10 cellular contexts compared by ENCODE assay signal in genomic region chr17:4509402-4509801, GRCh38. TPM values are rescaled to one million over a fixed set of nuclear protein-coding genes. Genes with fewer than 3 reads are reported as not detected.
DNase-seq lines count a peak whose midpoint lies in the region; ATAC-seq and TF ChIP-seq lines count a peak whose summit lies in the region.
"Had no signal": no experiment of that assay in that cellular context is flagged by ENCODE, and none has a peak within 500 bp of the region (broad histone marks: within the 10 kb centered on the region; RNA-seq: fewer than 3 reads in every experiment).

No MANE protein-coding gene starts in this region.

- H3K36me3 Mint-ChIP-seq in activated T-cell treated with anti-CD3 and anti-CD28 coated beads, Interleukin-2, amount 50 U/mL, for 72 hours (ENCODE audit: insufficient read depth in 2 of 2): no peaks in the 10 kb centered on the region
- no peaks in the 10 kb centered on the region for H3K36me3 Mint-ChIP-seq in activated naive CD4-positive, alpha-beta T cell treated with anti-CD3 and anti-CD28 coated beads, Interleukin-2, amount 50 U/mL, for 72 hours

- H3K36me3 ChIP-seq in liver (ENCODE audit: control insufficient read depth in 4 of 4, insufficient read depth in 3 of 4, low read depth in 1 of 4, low read length in 3 of 4): no peaks in the 10 kb centered on the region
- H3K36me3 ChIP-seq in upper lobe of left lung: no peaks in the 10 kb centered on the region

- no peak overlapping the region for H3K4me3 Mint-ChIP-seq in activated T-cell treated with anti-CD3 and anti-CD28 coated beads, Interleukin-2, amount 50 U/mL, for 72 hours

- H3K9me3 ChIP-seq in liver (ENCODE audit: control insufficient read depth in 4 of 4, low read length in 3 of 4) (no peaks in the 10 kb centered on the region), upper lobe of left lung (no peaks in the 10 kb centered on the region)

- DNase-seq in activated T-cell treated with anti-CD3 and anti-CD28 coated beads, Interleukin-2, amount 50 U/mL, for 72 hours: peak; percentile 49 to 50
- no peak for DNase-seq in activated T-cell treated with anti-CD3 and anti-CD28 coated beads, Interleukin-2, amount 50 U/mL, for 1 hour
- no peak for DNase-seq in activated naive CD4-positive, alpha-beta T cell treated with anti-CD3 and anti-CD28 coated beads, Interleukin-2, amount 50 U/mL, for 72 hours (ENCODE audit: low spot score in 2 of 2)
- DNase-seq in upper lobe of left lung (peak; percentile 64), NCI-H748 (lab: John Stamatoyannopoulos, UW; ENCODE audit: unreplicated experiment) (no peak), RKO (ENCODE audit: low spot score) (no peak)
- DNase-seq: SW 1271 had no signal

- no peak overlapping the region for H3K9ac ChIP-seq in liver (ENCODE audit: low read depth in 1 of 2, low read length in 2 of 2)

- peaks cover 23% of the 10 kb centered on the region for H3K4me1 Mint-ChIP-seq in activated T-cell treated with anti-CD3 and anti-CD28 coated beads, Interleukin-2, amount 50 U/mL, for 72 hours (ENCODE audit: low read depth)

- H3K27me3 ChIP-seq in liver (ENCODE audit: control insufficient read depth in 4 of 4, insufficient read depth in 4 of 4, low read length in 3 of 4) (no peaks in the 10 kb centered on the region), upper lobe of left lung (no peaks in the 10 kb centered on the region)

- no peaks in the 10 kb centered on the region for H3K27me3 Mint-ChIP-seq in activated T-cell treated with anti-CD3 and anti-CD28 coated beads, Interleukin-2, amount 50 U/mL, for 72 hours (ENCODE audit: low read depth)

- H3K4me1 ChIP-seq in liver (ENCODE audit: control insufficient read depth in 4 of 4, insufficient read depth in 4 of 4, low read length in 3 of 4): peaks cover 0 to 12% (median 3%) of the 10 kb centered on the region in 4 donors
- peaks cover 92 to 99% (median 95%) of the 10 kb centered on the region in 4 donors for H3K4me1 ChIP-seq in upper lobe of left lung

- peak; percentile 73 to 76 for ATAC-seq in activated T-cell treated with anti-CD3 and anti-CD28 coated beads, Interleukin-2, amount 50 U/mL, for 72 hours (replicated peaks in 1 of 2)
- ATAC-seq in activated naive CD4-positive, alpha-beta T cell treated with anti-CD3 and anti-CD28 coated beads, Interleukin-2, amount 50 U/mL, for 72 hours: peak; percentile 73 to 77
- no peak for ATAC-seq in upper lobe of left lung (ENCODE audit: low FRiP score in 2 of 2)
- no peak for ATAC-seq in HG02885 (IDR thresholded peaks at IDR 0.05; ENCODE audit: poor library complexity, unreplicated experiment)

- H3K27ac ChIP-seq in liver (ENCODE audit: low read depth in 1 of 2, low read length in 2 of 2): peak overlapping the region; percentile 66 to 72
- H3K27ac ChIP-seq in upper lobe of left lung: peak overlapping the region; percentile 68 to 91 (median 80)

- WGBS in liver: 69% methylated on average over 8 of the region's 8 CpGs
- WGBS in upper lobe of left lung, 2 donors: 25 to 39% methylated on average over 4 to 8 of the region's 8 CpGs

- TF ChIP-seq CTCF in liver (IDR thresholded peaks at IDR 0.05; ENCODE audit: low read depth, low read length, missing input control) (no peak), upper lobe of left lung (IDR thresholded peaks at IDR 0.05) (peak in 3 of 6 experiments; percentile 20 to 50 (median 32))

- H3K9me3 Mint-ChIP-seq in activated T-cell treated with anti-CD3 and anti-CD28 coated beads, Interleukin-2, amount 50 U/mL, for 72 hours: no peaks in the 10 kb centered on the region
- H3K9me3 Mint-ChIP-seq in activated naive CD4-positive, alpha-beta T cell treated with anti-CD3 and anti-CD28 coated beads, Interleukin-2, amount 50 U/mL, for 72 hours: no peaks in the 10 kb centered on the region

- no peak overlapping the region for H3K27ac Mint-ChIP-seq in activated T-cell treated with anti-CD3 and anti-CD28 coated beads, Interleukin-2, amount 50 U/mL, for 72 hours
- H3K27ac Mint-ChIP-seq in activated naive CD4-positive, alpha-beta T cell treated with anti-CD3 and anti-CD28 coated beads, Interleukin-2, amount 50 U/mL, for 72 hours: peak overlapping the region in 1 of 2 donors; percentile 39

- TF ChIP-seq RAD21 in liver (IDR thresholded peaks at IDR 0.05): no peak

- H3K4me3 ChIP-seq in liver (ENCODE audit: low read depth in 1 of 3, low read length in 3 of 3) (no peak overlapping the region), upper lobe of left lung (no peak overlapping the region)

- TF ChIP-seq POLR2A in upper lobe of left lung (IDR thresholded peaks at IDR 0.05): no peak

- TF ChIP-seq EP300 in upper lobe of left lung (IDR thresholded peaks at IDR 0.05): no peak

TF ChIP-seq in liver, 16 proteins besides CTCF, POLR2A, EP300 and RAD21:
- TF ChIP-seq NR2F2 (IDR thresholded peaks at IDR 0.05): peak; percentile 6
- TF ChIP-seq TAF1 (conservative IDR thresholded peaks at IDR 0.05): no peak

RNA-seq across cellular contexts. Expression of gene SPNS2, which starts 10.7 kb away (rescaled TPM):
- 1 to 10 TPM; 1.1 to 1.3 TPM for total RNA-seq in activated T-cell treated with anti-CD3 and anti-CD28 coated beads, Interleukin-2, amount 50 U/mL, for 72 hours
- total RNA-seq in activated naive CD4-positive, alpha-beta T cell treated with anti-CD3 and anti-CD28 coated beads, Interleukin-2, amount 50 U/mL, for 72 hours: under 1 TPM; 0.16 to 0.64 TPM
- 1 to 10 TPM; 4.9 to 9.0 TPM for total RNA-seq in liver
- polyA plus RNA-seq in liver: 1 to 10 TPM; 4.0 to 5.6 TPM
- 10 to 100 TPM; 41.8 to 89.1 (median 55.2) TPM for total RNA-seq in upper lobe of left lung
- polyA plus RNA-seq: AG04450 had no signal

RNA-seq across cellular contexts. Expression of gene MYBBP1A, which starts 45.8 kb away (rescaled TPM):
- 10 to 100 TPM; 44.5 to 55.7 TPM for total RNA-seq in activated T-cell treated with anti-CD3 and anti-CD28 coated beads, Interleukin-2, amount 50 U/mL, for 72 hours
- 10 to 100 TPM; 62.3 to 71.3 TPM for total RNA-seq in activated naive CD4-positive, alpha-beta T cell treated with anti-CD3 and anti-CD28 coated beads, Interleukin-2, amount 50 U/mL, for 72 hours
- total RNA-seq in liver (10 to 100 TPM; 20.5 to 23.3 TPM), upper lobe of left lung (100 to 1,000 TPM in 1 of 6 donors, 10 to 100 TPM in 5; 45.2 to 151 (median 57.3) TPM)
- polyA plus RNA-seq in liver: 10 to 100 TPM; 12.2 to 19.6 TPM

RNA-seq across cellular contexts. Expression of gene GGT6, which starts 51.0 kb away (rescaled TPM):
- not detected for total RNA-seq in activated T-cell treated with anti-CD3 and anti-CD28 coated beads, Interleukin-2, amount 50 U/mL, for 72 hours
- not detected for total RNA-seq in activated naive CD4-positive, alpha-beta T cell treated with anti-CD3 and anti-CD28 coated beads, Interleukin-2, amount 50 U/mL, for 72 hours
- 1 to 10 TPM in 1 of 2 donors, under 1 TPM in 1; 0.19 to 1.1 TPM for total RNA-seq in liver
- under 1 TPM; 0.43 to 0.64 TPM for polyA plus RNA-seq in liver
- total RNA-seq in upper lobe of left lung: 10 to 100 TPM in 3 of 6 donors, 1 to 10 TPM in 3; 3.8 to 18.7 (median 9.7) TPM
- polyA plus RNA-seq: AG04450 had no signal

Comparison
In these comparisons a context has a peak if more than half of its experiments do, and no peak if none do; other contexts are left out.
1. DNase-seq: peak in activated T-cell treated with anti-CD3 and anti-CD28 coated beads, Interleukin-2, amount 50 U/mL, for 72 hours (2 of 2) and upper lobe of left lung (2 of 2); none in activated T-cell treated with anti-CD3 and anti-CD28 coated beads, Interleukin-2, amount 50 U/mL, for 1 hour (single experiment), activated naive CD4-positive, alpha-beta T cell treated with anti-CD3 and anti-CD28 coated beads, Interleukin-2, amount 50 U/mL, for 72 hours (0 of 2), NCI-H748 (single experiment) and RKO (single experiment).
2. ATAC-seq: peak in activated T-cell treated with anti-CD3 and anti-CD28 coated beads, Interleukin-2, amount 50 U/mL, for 72 hours (2 of 2) and activated naive CD4-positive, alpha-beta T cell treated with anti-CD3 and anti-CD28 coated beads, Interleukin-2, amount 50 U/mL, for 72 hours (2 of 2); none in upper lobe of left lung (0 of 2) and HG02885 (single experiment).
3. RNA of gene SPNS2, which starts 10.7 kb away (total RNA-seq): 41.8 to 89.1 TPM in upper lobe of left lung; 4.9 to 9.0 TPM in liver, 1.1 to 1.3 TPM in activated T-cell treated with anti-CD3 and anti-CD28 coated beads, Interleukin-2, amount 50 U/mL, for 72 hours and 0.16 to 0.64 TPM in activated naive CD4-positive, alpha-beta T cell treated with anti-CD3 and anti-CD28 coated beads, Interleukin-2, amount 50 U/mL, for 72 hours; every median in the first group is over 4 times any median in the second.